ENCODE assay signal across 1 cellular context in the genomic region with DNA sequence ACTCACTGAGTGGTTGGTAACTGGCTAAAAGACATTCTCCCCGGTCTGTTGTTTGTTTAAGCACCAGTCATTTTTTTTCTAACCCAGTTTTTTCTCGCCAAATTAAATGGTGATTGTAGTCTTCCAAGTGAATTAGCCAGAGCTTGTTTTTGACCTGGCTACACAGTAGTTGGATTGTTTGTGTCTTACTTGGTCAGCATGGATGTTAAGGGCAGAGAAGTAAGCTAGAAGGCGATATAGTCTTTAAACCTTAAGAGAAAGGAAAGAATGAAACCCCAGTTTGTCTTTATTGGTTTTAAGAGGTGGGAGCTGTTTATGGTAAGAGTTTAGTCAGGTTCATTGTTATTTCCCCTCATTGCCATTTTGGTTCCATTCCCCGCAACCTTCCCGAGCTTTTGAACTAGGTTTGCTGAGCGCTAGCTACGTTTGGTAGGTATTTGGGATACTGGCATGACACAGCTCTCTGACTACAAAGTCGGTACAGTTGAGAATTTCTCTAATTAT.
TF ChIP-seq lines count a peak whose summit lies in the region.

No MANE protein-coding gene starts in this region.

TF ChIP-seq in HepG2, 621 proteins besides CTCF, POLR2A, EP300 and RAD21 (continued from another document and continues in another):
- TF ChIP-seq REST (IDR thresholded peaks at IDR 0.05; ENCODE audit: borderline replicate concordance in 1 of 2, low read depth in 1 of 2, low read length in 2 of 2), result no peak
- 0 out of 2 replicates have a peak, but pooled peaks have one; percentile 35 for TF ChIP-seq THYN1 (CRISPR knock-in tag; IDR thresholded peaks at IDR 0.05; ENCODE audit: borderline replicate concordance, low read depth)
- no peak for TF ChIP-seq FOSL1 (CRISPR knock-in tag; IDR thresholded peaks at IDR 0.05; ENCODE audit: borderline replicate concordance)
- TF ChIP-seq ZBTB34 (CRISPR knock-in tag; IDR thresholded peaks at IDR 0.05), result 0 out of 2 replicates have a peak, but pooled peaks have one; percentile 60
- TF ChIP-seq ATF2 (CRISPR knock-in tag; IDR thresholded peaks at IDR 0.05), result no peak
- TF ChIP-seq REXO4 (CRISPR knock-in tag; IDR thresholded peaks at IDR 0.05; ENCODE audit: borderline replicate concordance), result no peak
- no peak for TF ChIP-seq GABPA (IDR thresholded peaks at IDR 0.05; ENCODE audit: low read depth, low read length)
- no peak for TF ChIP-seq GABPA (CRISPR knock-in tag; IDR thresholded peaks at IDR 0.05; ENCODE audit: low read depth)
- no peak for TF ChIP-seq POGK (CRISPR knock-in tag; conservative IDR thresholded peaks at IDR 0.05)
- no peak for TF ChIP-seq PHF5A (CRISPR knock-in tag; IDR thresholded peaks at IDR 0.05; ENCODE audit: low read depth, unreplicated experiment)
- TF ChIP-seq ZNF354B (CRISPR knock-in tag; IDR thresholded peaks at IDR 0.05), result no peak
- TF ChIP-seq ZNF362 (CRISPR knock-in tag; IDR thresholded peaks at IDR 0.05; ENCODE audit: borderline replicate concordance), result peak; percentile 35; the same call in 1 of the 2 replicates
- TF ChIP-seq TIGD3 (CRISPR knock-in tag; IDR thresholded peaks at IDR 0.05; ENCODE audit: borderline replicate concordance), result no peak
- no peak for TF ChIP-seq KAT2B (IDR thresholded peaks at IDR 0.05; ENCODE audit: borderline replicate concordance, low read depth, low read length)
- peak; percentile 47 for TF ChIP-seq HNRNPLL (IDR thresholded peaks at IDR 0.05; ENCODE audit: low read depth, low read length, poor library complexity, severe bottlenecking)
- no peak for TF ChIP-seq ZNF546 (CRISPR knock-in tag; conservative IDR thresholded peaks at IDR 0.05)
- TF ChIP-seq, protein P1, sequence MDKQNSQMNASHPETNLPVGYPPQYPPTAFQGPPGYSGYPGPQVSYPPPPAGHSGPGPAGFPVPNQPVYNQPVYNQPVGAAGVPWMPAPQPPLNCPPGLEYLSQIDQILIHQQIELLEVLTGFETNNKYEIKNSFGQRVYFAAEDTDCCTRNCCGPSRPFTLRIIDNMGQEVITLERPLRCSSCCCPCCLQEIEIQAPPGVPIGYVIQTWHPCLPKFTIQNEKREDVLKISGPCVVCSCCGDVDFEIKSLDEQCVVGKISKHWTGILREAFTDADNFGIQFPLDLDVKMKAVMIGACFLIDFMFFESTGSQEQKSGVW (CRISPR knock-in tag; IDR thresholded peaks at IDR 0.05; ENCODE audit: borderline replicate concordance), result no peak
- TF ChIP-seq, protein P2, sequence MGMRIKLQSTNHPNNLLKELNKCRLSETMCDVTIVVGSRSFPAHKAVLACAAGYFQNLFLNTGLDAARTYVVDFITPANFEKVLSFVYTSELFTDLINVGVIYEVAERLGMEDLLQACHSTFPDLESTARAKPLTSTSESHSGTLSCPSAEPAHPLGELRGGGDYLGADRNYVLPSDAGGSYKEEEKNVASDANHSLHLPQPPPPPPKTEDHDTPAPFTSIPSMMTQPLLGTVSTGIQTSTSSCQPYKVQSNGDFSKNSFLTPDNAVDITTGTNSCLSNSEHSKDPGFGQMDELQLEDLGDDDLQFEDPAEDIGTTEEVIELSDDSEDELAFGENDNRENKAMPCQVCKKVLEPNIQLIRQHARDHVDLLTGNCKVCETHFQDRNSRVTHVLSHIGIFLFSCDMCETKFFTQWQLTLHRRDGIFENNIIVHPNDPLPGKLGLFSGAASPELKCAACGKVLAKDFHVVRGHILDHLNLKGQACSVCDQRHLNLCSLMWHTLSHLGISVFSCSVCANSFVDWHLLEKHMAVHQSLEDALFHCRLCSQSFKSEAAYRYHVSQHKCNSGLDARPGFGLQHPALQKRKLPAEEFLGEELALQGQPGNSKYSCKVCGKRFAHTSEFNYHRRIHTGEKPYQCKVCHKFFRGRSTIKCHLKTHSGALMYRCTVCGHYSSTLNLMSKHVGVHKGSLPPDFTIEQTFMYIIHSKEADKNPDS (CRISPR knock-in tag; IDR thresholded peaks at IDR 0.05), result no peak
- TF ChIP-seq TGIF2 (CRISPR knock-in tag; IDR thresholded peaks at IDR 0.05), result no peak; the same call in 1 of the 2 replicates
- TF ChIP-seq ZEB1 (IDR thresholded peaks at IDR 0.05; ENCODE audit: insufficient replicate concordance, low read depth), result no peak
- TF ChIP-seq, protein P3, sequence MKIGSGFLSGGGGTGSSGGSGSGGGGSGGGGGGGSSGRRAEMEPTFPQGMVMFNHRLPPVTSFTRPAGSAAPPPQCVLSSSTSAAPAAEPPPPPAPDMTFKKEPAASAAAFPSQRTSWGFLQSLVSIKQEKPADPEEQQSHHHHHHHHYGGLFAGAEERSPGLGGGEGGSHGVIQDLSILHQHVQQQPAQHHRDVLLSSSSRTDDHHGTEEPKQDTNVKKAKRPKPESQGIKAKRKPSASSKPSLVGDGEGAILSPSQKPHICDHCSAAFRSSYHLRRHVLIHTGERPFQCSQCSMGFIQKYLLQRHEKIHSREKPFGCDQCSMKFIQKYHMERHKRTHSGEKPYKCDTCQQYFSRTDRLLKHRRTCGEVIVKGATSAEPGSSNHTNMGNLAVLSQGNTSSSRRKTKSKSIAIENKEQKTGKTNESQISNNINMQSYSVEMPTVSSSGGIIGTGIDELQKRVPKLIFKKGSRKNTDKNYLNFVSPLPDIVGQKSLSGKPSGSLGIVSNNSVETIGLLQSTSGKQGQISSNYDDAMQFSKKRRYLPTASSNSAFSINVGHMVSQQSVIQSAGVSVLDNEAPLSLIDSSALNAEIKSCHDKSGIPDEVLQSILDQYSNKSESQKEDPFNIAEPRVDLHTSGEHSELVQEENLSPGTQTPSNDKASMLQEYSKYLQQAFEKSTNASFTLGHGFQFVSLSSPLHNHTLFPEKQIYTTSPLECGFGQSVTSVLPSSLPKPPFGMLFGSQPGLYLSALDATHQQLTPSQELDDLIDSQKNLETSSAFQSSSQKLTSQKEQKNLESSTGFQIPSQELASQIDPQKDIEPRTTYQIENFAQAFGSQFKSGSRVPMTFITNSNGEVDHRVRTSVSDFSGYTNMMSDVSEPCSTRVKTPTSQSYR (CRISPR knock-in tag; IDR thresholded peaks at IDR 0.05; ENCODE audit: borderline replicate concordance), result no peak
- no peak for TF ChIP-seq BCLAF1 (IDR thresholded peaks at IDR 0.05)
- 0 out of 2 replicates have a peak, but pooled peaks have one; percentile 56 for TF ChIP-seq IKZF5 (CRISPR knock-in tag; IDR thresholded peaks at IDR 0.05)
- TF ChIP-seq GLMP (CRISPR knock-in tag; IDR thresholded peaks at IDR 0.05; ENCODE audit: borderline replicate concordance), result no peak
- no peak for TF ChIP-seq MAFG (CRISPR knock-in tag; IDR thresholded peaks at IDR 0.05)
